15 cellular contexts compared by ENCODE assay signal in genomic region chr4:156132196-156132595, GRCh38.
DNase-seq lines count a peak whose midpoint lies in the region; TF ChIP-seq lines count a peak whose summit lies in the region.
"Had no signal": no experiment of that assay in that cellular context is flagged by ENCODE, and none has a peak within 500 bp of the region (broad histone marks: within the 10 kb centered on the region; RNA-seq: fewer than 3 reads in every experiment).

No MANE protein-coding gene starts in this region.

- no peak overlapping the region for H3K27ac Mint-ChIP-seq in activated CD4-positive, alpha-beta memory T cell treated with anti-CD3 and anti-CD28 coated beads for 36 hours
- H3K27ac Mint-ChIP-seq: CD4-positive, alpha-beta T cell had no signal

- POLR2A ChIA-PET in activated CD4-positive, alpha-beta memory T cell treated with anti-CD3 and anti-CD28 coated beads for 36 hours (lab: Charles Lee) = no interaction called here

- no peak overlapping the region for H3K4me3 ChIP-seq in fibroblast of the aortic adventitia (ENCODE audit: low read depth, low read length)
- H3K4me3 ChIP-seq: GM12878, HAP-1 had no signal

- no peaks in the 10 kb centered on the region for H3K36me3 Mint-ChIP-seq in activated CD4-positive, alpha-beta memory T cell treated with anti-CD3 and anti-CD28 coated beads for 36 hours

- DNase-seq in LHCN-M2 (ENCODE audit: low read depth) (peak; percentile 20), astrocyte of the hippocampus (ENCODE audit: low read depth, low spot score) (peak; percentile 28), fibroblast of the aortic adventitia (ENCODE audit: low read depth) (peak; percentile 28), stromal cell of bone marrow (ENCODE audit: low read depth) (peak; percentile 30), COR-L47 (lab: John Stamatoyannopoulos, UW) (no peak)
- no peak for DNase-seq in activated CD4-positive, alpha-beta T cell treated with anti-CD3 and anti-CD28 coated beads for 48 hours
- no peak for DNase-seq in activated CD4-positive, alpha-beta memory T cell treated with anti-CD3 and anti-CD28 coated beads for 36 hours
- DNase-seq: ACHN; AML-193; CD4-positive, alpha-beta T cell; DMS153; DMS79; GF-D8 had no signal

- H3K27me3 Mint-ChIP-seq in activated CD4-positive, alpha-beta memory T cell treated with anti-CD3 and anti-CD28 coated beads for 36 hours = no peaks in the 10 kb centered on the region
- H3K27me3 Mint-ChIP-seq: CD4-positive, alpha-beta T cell had no signal

- H3K9me3 Mint-ChIP-seq in activated CD4-positive, alpha-beta memory T cell treated with anti-CD3 and anti-CD28 coated beads for 36 hours = peaks cover 2% of the 10 kb centered on the region

- no peaks in the 10 kb centered on the region for H3K4me1 Mint-ChIP-seq in activated CD4-positive, alpha-beta memory T cell treated with anti-CD3 and anti-CD28 coated beads for 36 hours (ENCODE audit: low read depth)

- CTCF ChIA-PET in activated CD4-positive, alpha-beta memory T cell treated with anti-CD3 and anti-CD28 coated beads for 36 hours (lab: Charles Lee) = no interaction called here

- TF ChIP-seq CTCF in fibroblast of the aortic adventitia (IDR thresholded peaks at IDR 0.05; ENCODE audit: insufficient read depth, low read length) = no peak

- H3K4me3 Mint-ChIP-seq in activated CD4-positive, alpha-beta memory T cell treated with anti-CD3 and anti-CD28 coated beads for 36 hours = no peak overlapping the region
- H3K4me3 Mint-ChIP-seq: CD4-positive, alpha-beta T cell had no signal

- intact Hi-C loops in activated CD4-positive, alpha-beta memory T cell treated with anti-CD3 and anti-CD28 coated beads for 36 hours (cut with micrococcal nuclease) = no loop called here

Comparison
In these comparisons a context has a peak if more than half of its experiments do, and no peak if none do; other contexts are left out.
1. DNase-seq: peak in LHCN-M2 (single experiment), astrocyte of the hippocampus (single experiment), fibroblast of the aortic adventitia (single experiment) and stromal cell of bone marrow (single experiment); none in COR-L47 (single experiment), activated CD4-positive, alpha-beta T cell treated with anti-CD3 and anti-CD28 coated beads for 48 hours (single experiment) and activated CD4-positive, alpha-beta memory T cell treated with anti-CD3 and anti-CD28 coated beads for 36 hours (single experiment).